18 cellular contexts compared by ENCODE assay signal in genomic region chr2:131515235-131515634, GRCh38. TPM values are rescaled to one million over a fixed set of nuclear protein-coding genes. Genes with fewer than 3 reads are reported as not detected.
A peak's percentile ranks its signal among the peaks of the same experiment; 100 is the strongest.
DNase-seq lines count a peak whose midpoint lies in the region; ATAC-seq, FAIRE-seq and TF ChIP-seq lines count a peak whose summit lies in the region.
"Not testable (repeated sequence)": the region's sequence is repeated elsewhere in the genome, so short reads cannot be mapped to it uniquely, and the experiment has no call there.
"Had no signal": no experiment of that assay in that cellular context is flagged by ENCODE, and none has a peak within 500 bp of the region (broad histone marks: within the 10 kb centered on the region; RNA-seq: fewer than 3 reads in every experiment).

No MANE protein-coding gene starts in this region.

- WGBS in GM12878 (ENCODE audit: insufficient coverage, insufficient replicate concordance, low lambda C conversion rate, missing lambda C conversion rate): 63% methylated on average over 10 of the region's 14 CpGs
- WGBS in HepG2 (ENCODE audit: low lambda C conversion rate): no CpG with 5 or more reads among the region's 14 CpGs
- WGBS in neuronal stem cell (ENCODE audit: extremely low coverage in 2 of 2, insufficient read length in 2 of 2, insufficient replicate concordance in 1 of 2), 2 donors: no CpG with 5 or more reads among the region's 14 CpGs

- not testable (repeated sequence) for H3F3A ChIP-seq in OCI-LY1 (ENCODE audit: insufficient read depth, low read length)

- not testable (repeated sequence) for H3K23ac ChIP-seq in neuronal stem cell (ENCODE audit: low read depth, low read length, poor library complexity)

- H3K4me1 ChIP-seq in BLaER1 (peaks cover 46% of the 10 kb centered on the region), GM12878 (ENCODE audit: control insufficient read depth, insufficient read depth, low read length) (peaks cover 16% of the 10 kb centered on the region)
- not testable (repeated sequence) for H3K4me1 ChIP-seq in OCI-LY1 (ENCODE audit: insufficient read depth, low read length, severe bottlenecking); HepG2 (ENCODE audit: insufficient read depth, low read length); neuronal stem cell (ENCODE audit: control insufficient read depth in 2 of 2, insufficient read depth in 1 of 2, low read depth in 1 of 2, low read length in 2 of 2)

- H3K27me3 ChIP-seq in BLaER1; OCI-LY1 (ENCODE audit: insufficient read depth, low read length); GM12878 (replicated peaks in 1 of 2; ENCODE audit: control insufficient read depth in 2 of 2, insufficient read depth in 2 of 2, low read length in 1 of 2); HepG2 (ENCODE audit: control insufficient read depth in 1 of 2, insufficient read depth in 2 of 2, low read length in 2 of 2); neuronal stem cell (ENCODE audit: control insufficient read depth in 3 of 3, insufficient read depth in 3 of 3, low read depth in 1 of 3, low read length in 3 of 3): not testable (repeated sequence)

- BruUV-seq in GM12878 (replicated peaks; lab: Mats Ljungman, UMichigan); HepG2 (replicated peaks; lab: Mats Ljungman, UMichigan): not testable (repeated sequence)

- H2BK5ac ChIP-seq in neuronal stem cell (ENCODE audit: low read length): not testable (repeated sequence)

- H3K4me2 ChIP-seq in BLaER1: peak overlapping the region; percentile 80
- not testable (repeated sequence) for H3K4me2 ChIP-seq in OCI-LY1 (ENCODE audit: low read length); GM12878 (ENCODE audit: control insufficient read depth, insufficient read depth); HepG2 (ENCODE audit: low read depth, low read length); neuronal stem cell (ENCODE audit: insufficient read depth, low read length, poor library complexity, severe bottlenecking)

- H3K9me2 ChIP-seq in OCI-LY1 (ENCODE audit: low read depth, low read length): not testable (repeated sequence)

- FAIRE-seq in GM18507 (lab: Jason Lieb, UNC): peak; percentile 78
- not testable (repeated sequence) for FAIRE-seq in GM12878 (lab: Jason Lieb, UNC); HepG2 (lab: Jason Lieb, UNC)

- not testable (repeated sequence) for TF ChIP-seq EP300 in GM12878 (IDR thresholded peaks at IDR 0.05; ENCODE audit: borderline replicate concordance in 1 of 2, control insufficient read depth in 1 of 2, low read depth in 2 of 2, low read length in 2 of 2); HepG2 (IDR thresholded peaks at IDR 0.05; ENCODE audit: low read depth in 2 of 2, low read length in 2 of 2); HepG2 (CRISPR knock-in tag; IDR thresholded peaks at IDR 0.05; ENCODE audit: borderline replicate concordance)

- peak overlapping the region; percentile 77 for H3K27ac Mint-ChIP-seq in stimulated activated memory B cell treated with anti-CD40 and anti-IgM and Interleukin-4, amounts not matched to agents 10 μg/mL and 1 μg/mL and 100 μg/mL, for 72 hours

- not testable (repeated sequence) for H3K18ac ChIP-seq in neuronal stem cell (ENCODE audit: low read length)

- in situ Hi-C loops in GM12878 (cut with MboI); HepG2 (cut with HindIII; ENCODE audit: extremely low pct_ligation_motif_present, low pct_unique_long_range_greater_than_20kb): not testable (repeated sequence)

- H3K9ac ChIP-seq in BLaER1 (peak overlapping the region; percentile 50; the same call in 1 of the 2 replicates), neuronal stem cell (ENCODE audit: low read depth, low read length, poor library complexity) (peak overlapping the region; percentile 4)
- H3K9ac ChIP-seq in OCI-LY1 (ENCODE audit: low read length); GM12878 (ENCODE audit: control insufficient read depth, insufficient read depth, low read length); HepG2 (ENCODE audit: insufficient read depth, low read depth, low read length): not testable (repeated sequence)

- not testable (repeated sequence) for H3K14ac ChIP-seq in neuronal stem cell (ENCODE audit: low read length)

- peaks cover 32% of the 10 kb centered on the region for H3K4me1 Mint-ChIP-seq in stimulated activated memory B cell treated with anti-CD40 and anti-IgM and Interleukin-4, amounts not matched to agents 10 μg/mL and 1 μg/mL and 100 μg/mL, for 72 hours

- H3K4me3 ChIP-seq in BLaER1; OCI-LY1 (ENCODE audit: low read depth, low read length, poor library complexity, severe bottlenecking); GM12878; HepG2 (replicated peaks in 1 of 3; ENCODE audit: insufficient read depth in 1 of 3, low read depth in 2 of 3, low read length in 3 of 3); neuronal stem cell (ENCODE audit: low read length in 2 of 2): not testable (repeated sequence)

- H3K79me2 ChIP-seq in OCI-LY1 (ENCODE audit: insufficient read depth, low read length); GM12878 (ENCODE audit: control insufficient read depth, insufficient read depth, low read length); HepG2 (ENCODE audit: insufficient read depth, low read length): not testable (repeated sequence)

- not testable (repeated sequence) for H2BK15ac ChIP-seq in neuronal stem cell (ENCODE audit: low read length)

- peaks cover 45% of the 10 kb centered on the region for H3K36me3 ChIP-seq in BLaER1
- H3K36me3 ChIP-seq in OCI-LY1 (ENCODE audit: insufficient read depth, low read length): peaks cover 45% of the 10 kb centered on the region
- H3K36me3 ChIP-seq in GM12878 (ENCODE audit: control insufficient read depth in 2 of 2, insufficient read depth in 2 of 2, low read length in 1 of 2): peaks cover 0 to 18% of the 10 kb centered on the region in 2 experiments; a peak in 3 of 4 replicates
- H3K36me3 ChIP-seq in HepG2 (replicated peaks in 1 of 2; ENCODE audit: control insufficient read depth in 1 of 2, insufficient read depth in 2 of 2, low read length in 2 of 2): peaks cover 22 to 30% of the 10 kb centered on the region in 2 experiments; a peak in 4 of 5 replicates
- H3K36me3 ChIP-seq in neuronal stem cell (replicated peaks in 1 of 2; ENCODE audit: control insufficient read depth in 2 of 2, insufficient read depth in 2 of 2, low read length in 2 of 2): peaks cover 11 to 39% of the 10 kb centered on the region in 2 donors

- H2AK5ac ChIP-seq in neuronal stem cell (ENCODE audit: low read depth, low read length): not testable (repeated sequence)

- intact Hi-C loops in GM12878 (cut with micrococcal nuclease; ENCODE audit: unreplicated experiment); HepG2 (cut with micrococcal nuclease; ENCODE audit: unreplicated experiment): not testable (repeated sequence)

- H3K79me1 ChIP-seq in neuronal stem cell (ENCODE audit: low read depth, low read length): not testable (repeated sequence)

- H4K20me1 ChIP-seq in BLaER1: peaks cover 66% of the 10 kb centered on the region
- H4K20me1 ChIP-seq in OCI-LY1 (ENCODE audit: insufficient read depth, low read length); GM12878 (ENCODE audit: control insufficient read depth, insufficient read depth); HepG2 (ENCODE audit: insufficient read depth, low read length): not testable (repeated sequence)

- SMC1A ChIA-PET in GM12878 (lab: Charles Lee; ENCODE audit: uncharacterized antibody, unreplicated experiment): interaction anchor here (1.3 to 1.4 kb wide), 2 partner anchors 21 to 157 kb away, joined by 3 read pairs; no protein-coding TSS in a partner anchor

- DNase-seq in GM18507 (ENCODE audit: extremely low spot score, insufficient read length, low read depth); GM12878 (ENCODE audit: low read depth, low spot score); HepG2 (ENCODE audit: low spot score); neuronal stem cell (ENCODE audit: low spot score): not testable (repeated sequence)

- H3K27me3 Mint-ChIP-seq in stimulated activated memory B cell treated with anti-CD40 and anti-IgM and Interleukin-4, amounts not matched to agents 10 μg/mL and 1 μg/mL and 100 μg/mL, for 72 hours: not testable (repeated sequence)

- TF ChIP-seq RAD21 in GM12878 (IDR thresholded peaks at IDR 0.05; ENCODE audit: insufficient read depth, low read depth, low read length); HepG2 (CRISPR knock-in tag; IDR thresholded peaks at IDR 0.05): not testable (repeated sequence)

- peaks cover 46% of the 10 kb centered on the region for H3K36me3 Mint-ChIP-seq in stimulated activated memory B cell treated with anti-CD40 and anti-IgM and Interleukin-4, amounts not matched to agents 10 μg/mL and 1 μg/mL and 100 μg/mL, for 72 hours

- not testable (repeated sequence) for H3K9me3 Mint-ChIP-seq in stimulated activated memory B cell treated with anti-CD40 and anti-IgM and Interleukin-4, amounts not matched to agents 10 μg/mL and 1 μg/mL and 100 μg/mL, for 72 hours

- H3K4me3 Mint-ChIP-seq in stimulated activated memory B cell treated with anti-CD40 and anti-IgM and Interleukin-4, amounts not matched to agents 10 μg/mL and 1 μg/mL and 100 μg/mL, for 72 hours: not testable (repeated sequence)

- H3K4ac ChIP-seq in neuronal stem cell (ENCODE audit: low read length): not testable (repeated sequence)

- H3K27ac ChIP-seq in BLaER1 (peak overlapping the region; percentile 60; the same call in 1 of the 2 replicates), OCI-LY1 (ENCODE audit: low read depth, low read length, poor library complexity, severe bottlenecking) (peak overlapping the region; percentile 40), GM12878 (ENCODE audit: control insufficient read depth, insufficient read depth) (peak overlapping the region; percentile 52)
- not testable (repeated sequence) for H3K27ac ChIP-seq in HepG2 (ENCODE audit: extremely low read length, insufficient read depth, low read length); neuronal stem cell (replicated peaks; ENCODE audit: low read length)

- not testable (repeated sequence) for H3K9me3 ChIP-seq in BLaER1; OCI-LY1 (ENCODE audit: low read length); GM12878 (replicated peaks; ENCODE audit: control insufficient read depth, insufficient read depth, low read length); HepG2 (ENCODE audit: low read length); neuronal stem cell (replicated peaks in 1 of 2; ENCODE audit: control insufficient read depth in 2 of 2, insufficient read depth in 1 of 2, low read depth in 1 of 2, low read length in 2 of 2)

- not testable (repeated sequence) for TF ChIP-seq CTCF in OCI-LY1 (IDR thresholded peaks at IDR 0.05; ENCODE audit: low read length); GM12878 (IDR thresholded peaks at IDR 0.05 in 2 of 3, conservative IDR thresholded peaks at IDR 0.05 in 1 of 3; ENCODE audit: control insufficient read depth in 2 of 3, extremely low read depth in 1 of 3, insufficient read depth in 1 of 3, low read depth in 3 of 3, low read length in 3 of 3); HepG2 (CRISPR knock-in tag; IDR thresholded peaks at IDR 0.05)

- H4K91ac ChIP-seq in neuronal stem cell (ENCODE audit: low read depth, low read length, poor library complexity): not testable (repeated sequence)

- CTCF ChIA-PET in GM12878 (lab: Yijun Ruan, JAX); HepG2 (lab: Yijun Ruan, JAX; ENCODE audit: low intra/inter-chr PET ratio, low total read pairs): not testable (repeated sequence)

- H4K8ac ChIP-seq in neuronal stem cell (ENCODE audit: low read depth, low read length): not testable (repeated sequence)

- ATAC-seq in HG03280 (IDR thresholded peaks at IDR 0.05; ENCODE audit: unreplicated experiment) (peak; percentile 17), GM12878 (peak; percentile 33)
- not testable (repeated sequence) for ATAC-seq in HepG2
- peak; percentile 5 for ATAC-seq in stimulated activated memory B cell treated with anti-CD40 and anti-IgM and Interleukin-4, amounts not matched to agents 10 μg/mL and 1 μg/mL and 100 μg/mL, for 72 hours

- H2BK12ac ChIP-seq in neuronal stem cell (ENCODE audit: low read length): not testable (repeated sequence)

- RAD21 ChIA-PET in GM12878 (lab: Charles Lee; ENCODE audit: unreplicated experiment): not testable (repeated sequence)

- H2AFZ ChIP-seq in OCI-LY1 (ENCODE audit: low read length); GM12878 (ENCODE audit: control insufficient read depth, low read depth, low read length); HepG2 (ENCODE audit: low read length); neuronal stem cell (ENCODE audit: low read length): not testable (repeated sequence)

- POLR2A ChIA-PET in GM12878 (lab: Charles Lee); HepG2 (lab: Yijun Ruan, JAX): not testable (repeated sequence)

- TF ChIP-seq POLR2A in GM12878 (IDR thresholded peaks at IDR 0.05; ENCODE audit: low read depth, low read length); HepG2 (IDR thresholded peaks at IDR 0.05; ENCODE audit: insufficient read depth in 1 of 2, low read depth in 2 of 2, low read length in 2 of 2): not testable (repeated sequence)

- not testable (repeated sequence) for H2BK120ac ChIP-seq in neuronal stem cell (ENCODE audit: low read depth, low read length)

RNA-seq across cellular contexts. Expression of gene CCDC74A, which starts 12.5 kb away (rescaled TPM):
- total RNA-seq in GM12878 (2013; cell fraction: nucleolus; rRNA removed): 67.5 and 85.0 TPM in 2 replicates
- total RNA-seq in GM12878 (2014; rRNA removed) (98.8 and 101 TPM in 2 replicates), GM12878 (2014; rRNA removed; fragmentation: Illumina TruSeq; extraction: Trizol) (55.5 and 57.8 TPM in 2 replicates), GM12878 (2021) (68.0 and 71.9 TPM in 2 replicates), HepG2 (2016; rRNA removed; fragmentation: Illumina TruSeq; extraction: Trizol) (0.15 TPM in 1 of 2 replicates, not detected in the other)
- polyA plus RNA-seq in GM12878 (2011; ENCODE audit: low read depth): 18.5 TPM
- polyA plus RNA-seq in GM12878 (2011; rRNA removed) (42.1 and 61.8 TPM in 2 replicates), GM12878 (2014; fragmentation: Illumina TruSeq; extraction: Trizol) (19.1 and 55.9 TPM in 2 replicates), GM12878 (2014; fragmentation: Nextera tagmentation; extraction: Ambion mirVana) (10 to 100 TPM; 14.3 to 21.5 TPM), GM12878 (2014; rRNA removed) (133 and 141 TPM in 2 replicates), GM12878 (2016; fragmentation: Nextera tagmentation; extraction: Ambion mirVana) (10 to 100 TPM; 66.6 to 73.9 TPM), HepG2 (2011; rRNA removed) (0.17 and 0.18 TPM in 2 replicates)
- 57.4 and 91.9 TPM in 2 replicates for polyA plus RNA-seq in GM12878 (2011; cell fraction: cytosol; rRNA removed)
- polyA plus RNA-seq in GM12878 (2011; cell fraction: nucleus; rRNA removed): 340 and 345 TPM in 2 replicates
- 40.4 and 54.9 TPM in 2 replicates for polyA plus RNA-seq in GM12878 (2012)
- polyA minus RNA-seq in GM12878 (2011; rRNA and poly(A)+ RNA removed): 16.2 and 30.6 TPM in 2 replicates
- 16.0 and 18.8 TPM in 2 replicates for polyA minus RNA-seq in GM12878 (2011; cell fraction: cytosol; rRNA and poly(A)+ RNA removed)
- polyA minus RNA-seq in GM12878 (2011; cell fraction: nucleus; rRNA and poly(A)+ RNA removed): 42.8 and 54.7 TPM in 2 replicates
- 0.35 and 0.40 TPM in 2 replicates for total RNA-seq in HepG2 (2016; cell fraction: cytosol; rRNA removed; fragmentation: Illumina TruSeq; extraction: Trizol; ENCODE audit: low read depth)
- 0.15 TPM in 1 of 2 replicates, not detected in the other for total RNA-seq in HepG2 (2016; cell fraction: insoluble cytoplasmic fraction; rRNA removed; fragmentation: Illumina TruSeq; extraction: Trizol)
- 0.28 and 0.46 TPM in 2 replicates for total RNA-seq in HepG2 (2016; cell fraction: membrane; rRNA removed; fragmentation: Illumina TruSeq; extraction: Trizol)
- not detected in 2 replicates for total RNA-seq in HepG2 (2016; cell fraction: nucleus; rRNA removed; fragmentation: Illumina TruSeq; extraction: Trizol)
- polyA plus RNA-seq in HepG2 (2011; cell fraction: cytosol; rRNA removed): 0.04 TPM in 1 of 2 replicates, not detected in the other
- polyA plus RNA-seq in HepG2 (2011; cell fraction: nucleus; rRNA removed): 0.57 and 0.92 TPM in 2 replicates
- not detected in 2 replicates for polyA plus RNA-seq in HepG2 (2012)
- polyA plus RNA-seq in HepG2 (2016; cell fraction: cytosol; fragmentation: Illumina TruSeq; extraction: Trizol; ENCODE audit: low read depth): 0.22 and 0.25 TPM in 2 replicates
- polyA plus RNA-seq in HepG2 (2016; cell fraction: insoluble cytoplasmic fraction; fragmentation: Illumina TruSeq; extraction: Trizol; ENCODE audit: low read depth): not detected in 2 replicates
- 0.19 and 0.52 TPM in 2 replicates for polyA plus RNA-seq in HepG2 (2016; cell fraction: membrane; fragmentation: Illumina TruSeq; extraction: Trizol; ENCODE audit: low read depth)
- 0.51 TPM in 1 of 2 replicates, not detected in the other for polyA plus RNA-seq in HepG2 (2016; cell fraction: nucleus; fragmentation: Illumina TruSeq; extraction: Trizol; ENCODE audit: insufficient read depth, low read depth)
- polyA minus RNA-seq in HepG2 (2011; rRNA and poly(A)+ RNA removed; ENCODE audit: low replicate concordance): 0.14 and 0.47 TPM in 2 replicates
- not detected in 2 replicates for polyA minus RNA-seq in HepG2 (2011; cell fraction: cytosol; rRNA and poly(A)+ RNA removed)
- polyA minus RNA-seq in HepG2 (2011; cell fraction: nucleus; rRNA and poly(A)+ RNA removed): 0.62 TPM in 1 of 2 replicates, not detected in the other
- polyA plus RNA-seq in neuronal stem cell (2013, experiment 1 of 2): 62.0 TPM
- polyA plus RNA-seq in neuronal stem cell (2013, experiment 2 of 2): 59.8 TPM

RNA-seq across cellular contexts. Expression of gene MZT2A, which starts 23.0 kb away (rescaled TPM):
- total RNA-seq in GM12878 (2013; cell fraction: nucleolus; rRNA removed): 59.4 and 61.8 TPM in 2 replicates
- total RNA-seq in GM12878 (2014; rRNA removed) (294 and 325 TPM in 2 replicates), GM12878 (2014; rRNA removed; fragmentation: Illumina TruSeq; extraction: Trizol) (41.5 and 56.6 TPM in 2 replicates), GM12878 (2021) (263 and 267 TPM in 2 replicates), HepG2 (2016; rRNA removed; fragmentation: Illumina TruSeq; extraction: Trizol) (291 and 349 TPM in 2 replicates)
- polyA plus RNA-seq in GM12878 (2011; ENCODE audit: low read depth): 118 TPM
- polyA plus RNA-seq in GM12878 (2011; rRNA removed) (66.4 and 116 TPM in 2 replicates), GM12878 (2014; fragmentation: Illumina TruSeq; extraction: Trizol) (4.8 and 15.6 TPM in 2 replicates), GM12878 (2014; fragmentation: Nextera tagmentation; extraction: Ambion mirVana) (10 to 100 TPM in 1 of 2 experiments, 1 to 10 TPM in 1; 6.3 to 23.7 TPM), GM12878 (2014; rRNA removed) (281 and 354 TPM in 2 replicates), GM12878 (2016; fragmentation: Nextera tagmentation; extraction: Ambion mirVana) (100 to 1,000 TPM; 186 to 231 TPM), HepG2 (2011; rRNA removed) (205 and 221 TPM in 2 replicates)
- 111 and 247 TPM in 2 replicates for polyA plus RNA-seq in GM12878 (2011; cell fraction: cytosol; rRNA removed)
- polyA plus RNA-seq in GM12878 (2011; cell fraction: nucleus; rRNA removed): 81.1 and 84.7 TPM in 2 replicates
- 230 and 269 TPM in 2 replicates for polyA plus RNA-seq in GM12878 (2012)
- polyA minus RNA-seq in GM12878 (2011; rRNA and poly(A)+ RNA removed): 14.8 and 40.5 TPM in 2 replicates
- 21.4 and 22.8 TPM in 2 replicates for polyA minus RNA-seq in GM12878 (2011; cell fraction: cytosol; rRNA and poly(A)+ RNA removed)
- 21.6 and 39.8 TPM in 2 replicates for polyA minus RNA-seq in GM12878 (2011; cell fraction: nucleus; rRNA and poly(A)+ RNA removed)
- total RNA-seq in HepG2 (2016; cell fraction: cytosol; rRNA removed; fragmentation: Illumina TruSeq; extraction: Trizol; ENCODE audit: low read depth): 428 and 487 TPM in 2 replicates
- 289 and 347 TPM in 2 replicates for total RNA-seq in HepG2 (2016; cell fraction: insoluble cytoplasmic fraction; rRNA removed; fragmentation: Illumina TruSeq; extraction: Trizol)
- total RNA-seq in HepG2 (2016; cell fraction: membrane; rRNA removed; fragmentation: Illumina TruSeq; extraction: Trizol): 466 and 543 TPM in 2 replicates
- total RNA-seq in HepG2 (2016; cell fraction: nucleus; rRNA removed; fragmentation: Illumina TruSeq; extraction: Trizol): 119 and 151 TPM in 2 replicates
- polyA plus RNA-seq in HepG2 (2011; cell fraction: cytosol; rRNA removed): 115 and 305 TPM in 2 replicates
- polyA plus RNA-seq in HepG2 (2011; cell fraction: nucleus; rRNA removed): 112 and 128 TPM in 2 replicates
- 143 and 187 TPM in 2 replicates for polyA plus RNA-seq in HepG2 (2012)
- polyA plus RNA-seq in HepG2 (2016; cell fraction: cytosol; fragmentation: Illumina TruSeq; extraction: Trizol; ENCODE audit: low read depth): 374 and 433 TPM in 2 replicates
- polyA plus RNA-seq in HepG2 (2016; cell fraction: insoluble cytoplasmic fraction; fragmentation: Illumina TruSeq; extraction: Trizol; ENCODE audit: low read depth): 239 and 240 TPM in 2 replicates
- polyA plus RNA-seq in HepG2 (2016; cell fraction: membrane; fragmentation: Illumina TruSeq; extraction: Trizol; ENCODE audit: low read depth): 346 and 362 TPM in 2 replicates
- polyA plus RNA-seq in HepG2 (2016; cell fraction: nucleus; fragmentation: Illumina TruSeq; extraction: Trizol; ENCODE audit: insufficient read depth, low read depth): 193 and 199 TPM in 2 replicates
- polyA minus RNA-seq in HepG2 (2011; rRNA and poly(A)+ RNA removed; ENCODE audit: low replicate concordance): 27.1 and 58.6 TPM in 2 replicates
- 43.0 and 50.7 TPM in 2 replicates for polyA minus RNA-seq in HepG2 (2011; cell fraction: cytosol; rRNA and poly(A)+ RNA removed)
- 27.1 and 31.8 TPM in 2 replicates for polyA minus RNA-seq in HepG2 (2011; cell fraction: nucleus; rRNA and poly(A)+ RNA removed)
- 246 TPM for polyA plus RNA-seq in neuronal stem cell (2013, experiment 1 of 2)
- polyA plus RNA-seq in neuronal stem cell (2013, experiment 2 of 2): 243 TPM

RNA-seq across cellular contexts. Expression of gene TUBA3D, which starts 39.3 kb away (rescaled TPM):
- not detected in 2 replicates for total RNA-seq in GM12878 (2013; cell fraction: nucleolus; rRNA removed)
- total RNA-seq in GM12878 (2014; rRNA removed) (not detected in 2 replicates), GM12878 (2014; rRNA removed; fragmentation: Illumina TruSeq; extraction: Trizol) (not detected in 2 replicates), GM12878 (2021) (not detected in 2 replicates), HepG2 (2016; rRNA removed; fragmentation: Illumina TruSeq; extraction: Trizol) (not detected in 2 replicates)
- not detected for polyA plus RNA-seq in GM12878 (2011; ENCODE audit: low read depth)
- polyA plus RNA-seq in GM12878 (2011; rRNA removed) (not detected in 2 replicates), GM12878 (2014; fragmentation: Illumina TruSeq; extraction: Trizol) (not detected in 2 replicates), GM12878 (2014; fragmentation: Nextera tagmentation; extraction: Ambion mirVana) (under 1 TPM; 0.04 to 0.08 TPM), GM12878 (2014; rRNA removed) (not detected in 2 replicates), GM12878 (2016; fragmentation: Nextera tagmentation; extraction: Ambion mirVana) (under 1 TPM; 0.33 to 0.37 TPM), HepG2 (2011; rRNA removed) (not detected in 2 replicates)
- polyA plus RNA-seq in GM12878 (2011; cell fraction: cytosol; rRNA removed): not detected in 2 replicates
- polyA plus RNA-seq in GM12878 (2011; cell fraction: nucleus; rRNA removed): not detected in 2 replicates
- 0.24 and 0.26 TPM in 2 replicates for polyA plus RNA-seq in GM12878 (2012)
- polyA minus RNA-seq in GM12878 (2011; rRNA and poly(A)+ RNA removed): not detected in 2 replicates
- not detected in 2 replicates for polyA minus RNA-seq in GM12878 (2011; cell fraction: cytosol; rRNA and poly(A)+ RNA removed)
- not detected in 2 replicates for polyA minus RNA-seq in GM12878 (2011; cell fraction: nucleus; rRNA and poly(A)+ RNA removed)
- total RNA-seq in HepG2 (2016; cell fraction: cytosol; rRNA removed; fragmentation: Illumina TruSeq; extraction: Trizol; ENCODE audit: low read depth): not detected in 2 replicates
- not detected in 2 replicates for total RNA-seq in HepG2 (2016; cell fraction: insoluble cytoplasmic fraction; rRNA removed; fragmentation: Illumina TruSeq; extraction: Trizol)
- total RNA-seq in HepG2 (2016; cell fraction: membrane; rRNA removed; fragmentation: Illumina TruSeq; extraction: Trizol): not detected in 2 replicates
- total RNA-seq in HepG2 (2016; cell fraction: nucleus; rRNA removed; fragmentation: Illumina TruSeq; extraction: Trizol): not detected in 2 replicates
- polyA plus RNA-seq in HepG2 (2011; cell fraction: cytosol; rRNA removed): not detected in 2 replicates
- not detected in 2 replicates for polyA plus RNA-seq in HepG2 (2011; cell fraction: nucleus; rRNA removed)
- 0.15 and 0.28 TPM in 2 replicates for polyA plus RNA-seq in HepG2 (2012)
- polyA plus RNA-seq in HepG2 (2016; cell fraction: cytosol; fragmentation: Illumina TruSeq; extraction: Trizol; ENCODE audit: low read depth): not detected in 2 replicates
- polyA plus RNA-seq in HepG2 (2016; cell fraction: insoluble cytoplasmic fraction; fragmentation: Illumina TruSeq; extraction: Trizol; ENCODE audit: low read depth): not detected in 2 replicates
- not detected in 2 replicates for polyA plus RNA-seq in HepG2 (2016; cell fraction: membrane; fragmentation: Illumina TruSeq; extraction: Trizol; ENCODE audit: low read depth)
- polyA plus RNA-seq in HepG2 (2016; cell fraction: nucleus; fragmentation: Illumina TruSeq; extraction: Trizol; ENCODE audit: insufficient read depth, low read depth): not detected in 2 replicates
- polyA minus RNA-seq in HepG2 (2011; rRNA and poly(A)+ RNA removed; ENCODE audit: low replicate concordance): 0.09 TPM in 1 of 2 replicates, not detected in the other
- not detected in 2 replicates for polyA minus RNA-seq in HepG2 (2011; cell fraction: cytosol; rRNA and poly(A)+ RNA removed)
- not detected in 2 replicates for polyA minus RNA-seq in HepG2 (2011; cell fraction: nucleus; rRNA and poly(A)+ RNA removed)
- polyA plus RNA-seq in neuronal stem cell (2013, experiment 1 of 2): 0.15 TPM
- 0.11 TPM for polyA plus RNA-seq in neuronal stem cell (2013, experiment 2 of 2)
- total RNA-seq: A172; Caco-2; CD8-positive, alpha-beta T cell; GM23338; H9; HFFc6; M059J; PC-3; RPMI7951; SJSA1 had no signal

Comparison
In these comparisons a context has a peak if more than half of its experiments do, and no peak if none do; other contexts are left out.
1. RNA of gene CCDC74A, which starts 12.5 kb away (total RNA-seq): 55.5 to 101 TPM in GM12878; 0.15 to 0.46 TPM in HepG2; every median in the first group is over 10 times any median in the second.